ENCODE assay signal across 29 cellular contexts in the genomic region with DNA sequence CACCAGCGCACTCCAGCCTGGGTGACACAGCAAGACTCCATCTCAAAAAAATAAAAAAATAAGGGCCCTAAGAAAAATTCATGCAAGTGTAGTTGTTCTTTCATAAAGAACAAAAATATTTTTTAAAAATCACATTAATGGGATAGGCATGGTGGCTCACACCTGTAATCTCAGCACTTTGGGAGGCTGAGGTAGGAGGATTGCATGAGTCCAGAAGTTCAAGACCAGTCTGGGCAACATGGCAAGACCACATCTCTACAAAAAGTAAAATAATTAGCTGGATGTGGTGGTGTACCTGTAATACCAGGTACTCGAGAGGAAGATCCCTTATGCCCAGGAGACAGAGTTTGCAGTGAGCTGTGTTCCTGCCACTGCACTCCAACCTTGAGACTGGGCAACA. TPM values are rescaled to one million over a fixed set of nuclear protein-coding genes. Genes with fewer than 3 reads are reported as not detected.
DNase-seq lines count a peak whose midpoint lies in the region; ATAC-seq, FAIRE-seq and TF ChIP-seq lines count a peak whose summit lies in the region.
"Had no signal": no experiment of that assay in that cellular context is flagged by ENCODE, and none has a peak within 500 bp of the region (broad histone marks: within the 10 kb centered on the region; RNA-seq: fewer than 3 reads in every experiment).

No MANE protein-coding gene starts in this region.

- H3K4me1 ChIP-seq in GM12878 (ENCODE audit: control insufficient read depth, insufficient read depth, low read length), result no peaks in the 10 kb centered on the region
- H3K4me1 ChIP-seq: A549; BE2C; BLaER1; BLaER1 treated with 17β-estradiol and CSF1 and Interleukin-3, amounts not matched to agents 10 nM and 100 nM; Caco-2 had no signal

- H4K20me1 ChIP-seq in GM12878 (ENCODE audit: control insufficient read depth, insufficient read depth), result no peaks in the 10 kb centered on the region
- H4K20me1 ChIP-seq: BLaER1; BLaER1 treated with 17β-estradiol and CSF1 and Interleukin-3, amounts not matched to agents 10 nM and 100 nM had no signal

- in situ Hi-C loops in GM12878 (cut with MboI), result no loop called here

- no peak for TF ChIP-seq EP300 in GM12878 (IDR thresholded peaks at IDR 0.05; ENCODE audit: borderline replicate concordance in 1 of 2, control insufficient read depth in 1 of 2, low read depth in 2 of 2, low read length in 2 of 2)

- POLR2A ChIA-PET in GM12878 (lab: Charles Lee), result no interaction called here

- no peak overlapping the region for H3K4me3 ChIP-seq in GM12878
- H3K4me3 ChIP-seq: A549; BLaER1; BLaER1 treated with 17β-estradiol and CSF1 and Interleukin-3, amounts not matched to agents 10 nM and 100 nM had no signal

- RAD21 ChIA-PET in GM12878 (lab: Charles Lee; ENCODE audit: unreplicated experiment), result no interaction called here

- no peaks in the 10 kb centered on the region for H3K27me3 ChIP-seq in GM12878 (replicated peaks in 1 of 2; ENCODE audit: control insufficient read depth in 2 of 2, insufficient read depth in 2 of 2, low read length in 1 of 2)
- H3K27me3 ChIP-seq: BE2C; BLaER1; BLaER1 treated with 17β-estradiol and CSF1 and Interleukin-3, amounts not matched to agents 10 nM and 100 nM had no signal

- H3K9ac ChIP-seq in GM12878 (ENCODE audit: control insufficient read depth, insufficient read depth, low read length), result no peak overlapping the region
- H3K9ac ChIP-seq: BLaER1; BLaER1 treated with 17β-estradiol and CSF1 and Interleukin-3, amounts not matched to agents 10 nM and 100 nM had no signal

- intact Hi-C loops in GM12878 (cut with micrococcal nuclease; ENCODE audit: unreplicated experiment), result no loop called here

- CTCF ChIA-PET in GM12878 (lab: Yijun Ruan, JAX), result interaction anchor here (1.2 kb wide), 1 partner anchor 231 kb away, joined by 3 read pairs; no protein-coding TSS in a partner anchor

- no peak for FAIRE-seq in GM12878 (lab: Jason Lieb, UNC)
- FAIRE-seq: A204.1, A549, D721Med had no signal

- no peak overlapping the region for H2AFZ ChIP-seq in GM12878 (ENCODE audit: control insufficient read depth, low read depth, low read length)

- no peaks in the 10 kb centered on the region for H3K79me2 ChIP-seq in GM12878 (ENCODE audit: control insufficient read depth, insufficient read depth, low read length)

- peaks cover 0 to 9% of the 10 kb centered on the region in 2 experiments; a peak in 2 of 4 replicates for H3K36me3 ChIP-seq in GM12878 (ENCODE audit: control insufficient read depth in 2 of 2, insufficient read depth in 2 of 2, low read length in 1 of 2)

- DNase-seq in GM12878 (ENCODE audit: low read depth, low spot score) (no peak), mucosa of gallbladder (ENCODE audit: low spot score) (no peak)
- DNase-seq: 8988T; ACHN; AML-193; BE2C; C1 segment of cervical spinal cord; Caco-2; Calu3; CD4-positive, alpha-beta memory T cell; CD4-positive, alpha-beta T cell; CD4-positive, CD25-positive, alpha-beta regulatory T cell; CD8-positive, alpha-beta memory T cell; CD8-positive, alpha-beta T cell; COR-L47; DMS 273 treated with DMSO at 0.1 percent for 48 hours; DMS153; DMS53; DMS79; DMS79 treated with DMSO at 0.1 percent for 48 hours; DND-41; EL had no signal

- no peak for TF ChIP-seq POLR2A in GM12878 (IDR thresholded peaks at IDR 0.05; ENCODE audit: low read depth, low read length)

- no peak for TF ChIP-seq CTCF in GM12878 (IDR thresholded peaks at IDR 0.05 in 2 of 3, conservative IDR thresholded peaks at IDR 0.05 in 1 of 3; ENCODE audit: control insufficient read depth in 2 of 3, extremely low read depth in 1 of 3, insufficient read depth in 1 of 3, low read depth in 3 of 3, low read length in 3 of 3)

- SMC1A ChIA-PET in GM12878 (lab: Charles Lee; ENCODE audit: uncharacterized antibody, unreplicated experiment), result no interaction called here

- TF ChIP-seq RAD21 in GM12878 (IDR thresholded peaks at IDR 0.05; ENCODE audit: insufficient read depth, low read depth, low read length), result no peak

- H3K9me3 ChIP-seq in GM12878 (replicated peaks; ENCODE audit: control insufficient read depth, insufficient read depth, low read length), result no peaks in the 10 kb centered on the region
- H3K9me3 ChIP-seq: A549; BE2C; BLaER1; BLaER1 treated with 17β-estradiol and CSF1 and Interleukin-3, amounts not matched to agents 10 nM and 100 nM; Caco-2 had no signal

- H3K4me2 ChIP-seq in GM12878 (ENCODE audit: control insufficient read depth, insufficient read depth), result no peak overlapping the region
- H3K4me2 ChIP-seq: A549; BLaER1; BLaER1 treated with 17β-estradiol and CSF1 and Interleukin-3, amounts not matched to agents 10 nM and 100 nM had no signal

- WGBS in GM12878 (ENCODE audit: insufficient coverage, insufficient replicate concordance, low lambda C conversion rate, missing lambda C conversion rate), result 69% methylated on average over 2 of the region's 2 CpGs

- H3K27ac ChIP-seq in GM12878 (ENCODE audit: control insufficient read depth, insufficient read depth), result no peak overlapping the region
- H3K27ac ChIP-seq: 22Rv1; A549; BLaER1; BLaER1 treated with 17β-estradiol and CSF1 and Interleukin-3, amounts not matched to agents 10 nM and 100 nM; C4-2B had no signal

- no TSS peak for BruUV-seq in GM12878 (replicated peaks; lab: Mats Ljungman, UMichigan)

- ATAC-seq in GM12878, result no peak
- ATAC-seq: A549; CD8-positive, alpha-beta T cell had no signal

TF ChIP-seq in GM12878, 131 proteins besides CTCF, POLR2A, EP300 and RAD21:
- peak; percentile 69; the same call in 1 of the 2 replicates for TF ChIP-seq NFXL1 (IDR thresholded peaks at IDR 0.05; ENCODE audit: borderline replicate concordance)
- TF ChIP-seq, protein P1, sequence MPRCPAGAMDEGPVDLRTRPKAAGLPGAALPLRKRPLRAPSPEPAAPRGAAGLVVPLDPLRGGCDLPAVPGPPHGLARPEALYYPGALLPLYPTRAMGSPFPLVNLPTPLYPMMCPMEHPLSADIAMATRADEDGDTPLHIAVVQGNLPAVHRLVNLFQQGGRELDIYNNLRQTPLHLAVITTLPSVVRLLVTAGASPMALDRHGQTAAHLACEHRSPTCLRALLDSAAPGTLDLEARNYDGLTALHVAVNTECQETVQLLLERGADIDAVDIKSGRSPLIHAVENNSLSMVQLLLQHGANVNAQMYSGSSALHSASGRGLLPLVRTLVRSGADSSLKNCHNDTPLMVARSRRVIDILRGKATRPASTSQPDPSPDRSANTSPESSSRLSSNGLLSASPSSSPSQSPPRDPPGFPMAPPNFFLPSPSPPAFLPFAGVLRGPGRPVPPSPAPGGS (IDR thresholded peaks at IDR 0.05; ENCODE audit: borderline replicate concordance, insufficient read depth, low read depth, low read length, poor library complexity, severe bottlenecking), result no peak
- no peak for TF ChIP-seq ZNF384 (IDR thresholded peaks at IDR 0.05; ENCODE audit: borderline replicate concordance, low read depth, low read length)

RNA-seq across cellular contexts. Expression of a gene that starts 15.2 kb away (rescaled TPM):
- total RNA-seq in GM12878 (2013; cell fraction: nucleolus; rRNA removed), result 65.4 and 73.6 TPM in 2 replicates
- 20.0 and 23.1 TPM in 2 replicates for total RNA-seq in GM12878 (2014; rRNA removed)
- 24.2 and 25.6 TPM in 2 replicates for total RNA-seq in GM12878 (2014; rRNA removed; fragmentation: Illumina TruSeq; extraction: Trizol)
- 14.5 and 15.0 TPM in 2 replicates for total RNA-seq in GM12878 (2021)
- polyA plus RNA-seq in GM12878 (2011; ENCODE audit: low read depth), result 2.6 TPM
- polyA plus RNA-seq in GM12878 (2011; rRNA removed), result 12.3 and 20.7 TPM in 2 replicates
- 4.4 and 5.3 TPM in 2 replicates for polyA plus RNA-seq in GM12878 (2011; cell fraction: cytosol; rRNA removed)
- polyA plus RNA-seq in GM12878 (2011; cell fraction: nucleus; rRNA removed), result 9.0 and 11.1 TPM in 2 replicates
- 4.9 and 6.0 TPM in 2 replicates for polyA plus RNA-seq in GM12878 (2012)
- polyA plus RNA-seq in GM12878 (2014; fragmentation: Illumina TruSeq; extraction: Trizol), result 18.6 and 22.4 TPM in 2 replicates
- polyA plus RNA-seq in GM12878 (2014; fragmentation: Nextera tagmentation; extraction: Ambion mirVana), result 1 to 10 TPM; 4.0 to 4.2 TPM
- 8.1 and 8.7 TPM in 2 replicates for polyA plus RNA-seq in GM12878 (2014; rRNA removed)
- polyA plus RNA-seq in GM12878 (2016; fragmentation: Nextera tagmentation; extraction: Ambion mirVana), result 10 to 100 TPM; 12.2 to 13.4 TPM
- 32.0 and 34.5 TPM in 2 replicates for polyA minus RNA-seq in GM12878 (2011; rRNA and poly(A)+ RNA removed)
- polyA minus RNA-seq in GM12878 (2011; cell fraction: cytosol; rRNA and poly(A)+ RNA removed), result 6.3 and 7.4 TPM in 2 replicates
- 21.9 and 47.4 TPM in 2 replicates for polyA minus RNA-seq in GM12878 (2011; cell fraction: nucleus; rRNA and poly(A)+ RNA removed)
- 0.83 TPM for total RNA-seq in mucosa of gallbladder

RNA-seq across cellular contexts. Expression of a gene that starts 49.3 kb away (rescaled TPM):
- 105 and 107 TPM in 2 replicates for total RNA-seq in GM12878 (2013; cell fraction: nucleolus; rRNA removed)
- 17.7 and 22.7 TPM in 2 replicates for total RNA-seq in GM12878 (2014; rRNA removed)
- total RNA-seq in GM12878 (2014; rRNA removed; fragmentation: Illumina TruSeq; extraction: Trizol), result 17.0 and 17.7 TPM in 2 replicates
- 14.7 and 16.7 TPM in 2 replicates for total RNA-seq in GM12878 (2021)
- 4.4 TPM for polyA plus RNA-seq in GM12878 (2011; ENCODE audit: low read depth)
- 22.2 and 29.6 TPM in 2 replicates for polyA plus RNA-seq in GM12878 (2011; rRNA removed)
- polyA plus RNA-seq in GM12878 (2011; cell fraction: cytosol; rRNA removed), result 9.5 and 11.0 TPM in 2 replicates
- 15.2 and 18.8 TPM in 2 replicates for polyA plus RNA-seq in GM12878 (2011; cell fraction: nucleus; rRNA removed)
- 5.6 and 8.2 TPM in 2 replicates for polyA plus RNA-seq in GM12878 (2012)
- 13.2 and 16.1 TPM in 2 replicates for polyA plus RNA-seq in GM12878 (2014; fragmentation: Illumina TruSeq; extraction: Trizol)
- 1 to 10 TPM; 2.8 to 4.2 TPM for polyA plus RNA-seq in GM12878 (2014; fragmentation: Nextera tagmentation; extraction: Ambion mirVana)
- polyA plus RNA-seq in GM12878 (2014; rRNA removed), result 8.3 and 9.2 TPM in 2 replicates
- polyA plus RNA-seq in GM12878 (2016; fragmentation: Nextera tagmentation; extraction: Ambion mirVana), result 10 to 100 TPM in 1 of 2 experiments, 1 to 10 TPM in 1; 9.7 to 10.0 TPM
- 40.2 and 48.2 TPM in 2 replicates for polyA minus RNA-seq in GM12878 (2011; rRNA and poly(A)+ RNA removed)
- 15.0 and 15.6 TPM in 2 replicates for polyA minus RNA-seq in GM12878 (2011; cell fraction: cytosol; rRNA and poly(A)+ RNA removed)
- 18.4 and 21.2 TPM in 2 replicates for polyA minus RNA-seq in GM12878 (2011; cell fraction: nucleus; rRNA and poly(A)+ RNA removed)
- 11.3 TPM for total RNA-seq in mucosa of gallbladder
